10 cellular contexts compared by ENCODE assay signal in genomic region chr20:20362774-20363435, GRCh38. TPM values are rescaled to one million over a fixed set of nuclear protein-coding genes. Genes with fewer than 3 reads are reported as not detected.
DNase-seq lines count a peak whose midpoint lies in the region; ATAC-seq and TF ChIP-seq lines count a peak whose summit lies in the region.
"Had no signal": no experiment of that assay in that cellular context is flagged by ENCODE, and none has a peak within 500 bp of the region (broad histone marks: within the 10 kb centered on the region; RNA-seq: fewer than 3 reads in every experiment).

No MANE protein-coding gene starts in this region.

- peaks cover 63% of the 10 kb centered on the region for H3K27me3 Mint-ChIP-seq in activated CD8-positive, alpha-beta T cell treated with anti-CD3 and anti-CD28 coated beads for 36 hours
- H3K27me3 Mint-ChIP-seq in activated CD8-positive, alpha-beta T cell treated with anti-CD3 and anti-CD28 coated beads, Interleukin-2, amount 10 ng/mL, durations not matched to agents 7 days and 5 days (ENCODE audit: low read depth), result peaks cover 69% of the 10 kb centered on the region
- peaks cover 63 to 74% of the 10 kb centered on the region in 2 donors for H3K27me3 Mint-ChIP-seq in stimulated activated naive B cell treated with anti-CD40 and anti-IgM and Interleukin-4, amounts not matched to agents 10 μg/mL and 1 μg/mL and 100 μg/mL, for 72 hours

- 5% methylated on average over 17 of the region's 17 CpGs for WGBS in body of pancreas, 2 donors

- intact Hi-C loops in activated CD8-positive, alpha-beta T cell treated with anti-CD3 and anti-CD28 coated beads for 36 hours (cut with micrococcal nuclease), result loop anchor here (5.0 to 10.0 kb wide), 2 partner anchors 132 to 204 kb away; no protein-coding TSS in a partner anchor
- intact Hi-C loops in body of pancreas (cut with DNase I), result no loop called here

- peak; percentile 20 for DNase-seq in activated CD8-positive, alpha-beta T cell treated with anti-CD3 and anti-CD28 coated beads for 36 hours
- no peak for DNase-seq in activated CD8-positive, alpha-beta T cell treated with anti-CD3 and anti-CD28 coated beads, Interleukin-2, amount 10 ng/mL, durations not matched to agents 7 days and 5 days
- DNase-seq in NCI-H2196 (lab: John Stamatoyannopoulos, UW; ENCODE audit: unreplicated experiment), result peak; percentile 78
- DNase-seq in ecto neural progenitor cell (ENCODE audit: low spot score), result peak; percentile 72
- DNase-seq in stimulated activated naive B cell treated with anti-CD40 and anti-IgM and Interleukin-4, amounts not matched to agents 10 μg/mL and 1 μg/mL and 100 μg/mL, for 72 hours, result no peak
- DNase-seq in body of pancreas, result no peak
- DNase-seq in coronary artery (ENCODE audit: low spot score), result no peak
- DNase-seq: occipital lobe had no signal

- no peak for TF ChIP-seq CTCF in activated CD8-positive, alpha-beta T cell treated with anti-CD3 and anti-CD28 coated beads for 36 hours (IDR thresholded peaks at IDR 0.05)
- TF ChIP-seq CTCF in body of pancreas (IDR thresholded peaks at IDR 0.05) (no peak), coronary artery (IDR thresholded peaks at IDR 0.05) (no peak)

- ATAC-seq in activated CD8-positive, alpha-beta T cell treated with anti-CD3 and anti-CD28 coated beads for 36 hours, result no peak
- ATAC-seq in activated CD8-positive, alpha-beta T cell treated with anti-CD3 and anti-CD28 coated beads, Interleukin-2, amount 10 ng/mL, durations not matched to agents 7 days and 5 days, result no peak
- ATAC-seq in stimulated activated naive B cell treated with anti-CD40 and anti-IgM and Interleukin-4, amounts not matched to agents 10 μg/mL and 1 μg/mL and 100 μg/mL, for 72 hours (replicated peaks), result peak; percentile 28 to 47
- ATAC-seq in esophagus mucosa (no peak), body of pancreas (no peak)

- POLR2A ChIA-PET in activated CD8-positive, alpha-beta T cell treated with anti-CD3 and anti-CD28 coated beads for 36 hours (lab: Charles Lee), result interaction anchor here (0.6 kb wide), 1 partner anchor 116 kb away, joined by 3 read pairs; no protein-coding TSS in a partner anchor
- POLR2A ChIA-PET in activated CD8-positive, alpha-beta T cell treated with anti-CD3 and anti-CD28 coated beads, Interleukin-2, amount 10 ng/mL, durations not matched to agents 7 days and 5 days (lab: Charles Lee), result no interaction called here

- H3K9me3 Mint-ChIP-seq in activated CD8-positive, alpha-beta T cell treated with anti-CD3 and anti-CD28 coated beads for 36 hours, result no peaks in the 10 kb centered on the region
- H3K9me3 Mint-ChIP-seq in activated CD8-positive, alpha-beta T cell treated with anti-CD3 and anti-CD28 coated beads, Interleukin-2, amount 10 ng/mL, durations not matched to agents 7 days and 5 days (ENCODE audit: insufficient read depth), result no peaks in the 10 kb centered on the region
- no peaks in the 10 kb centered on the region for H3K9me3 Mint-ChIP-seq in stimulated activated naive B cell treated with anti-CD40 and anti-IgM and Interleukin-4, amounts not matched to agents 10 μg/mL and 1 μg/mL and 100 μg/mL, for 72 hours

- TF ChIP-seq POLR2A in body of pancreas (IDR thresholded peaks at IDR 0.05), result peak in 1 of 3 donors; percentile 2

- H3K4me1 Mint-ChIP-seq in activated CD8-positive, alpha-beta T cell treated with anti-CD3 and anti-CD28 coated beads for 36 hours (ENCODE audit: low read depth), result peaks cover 34% of the 10 kb centered on the region
- H3K4me1 Mint-ChIP-seq in activated CD8-positive, alpha-beta T cell treated with anti-CD3 and anti-CD28 coated beads, Interleukin-2, amount 10 ng/mL, durations not matched to agents 7 days and 5 days (ENCODE audit: low read depth), result peaks cover 17% of the 10 kb centered on the region
- peaks cover 35 to 44% of the 10 kb centered on the region in 2 donors for H3K4me1 Mint-ChIP-seq in stimulated activated naive B cell treated with anti-CD40 and anti-IgM and Interleukin-4, amounts not matched to agents 10 μg/mL and 1 μg/mL and 100 μg/mL, for 72 hours

- H3K27ac Mint-ChIP-seq in activated CD8-positive, alpha-beta T cell treated with anti-CD3 and anti-CD28 coated beads for 36 hours, result no peak overlapping the region
- H3K27ac Mint-ChIP-seq in activated CD8-positive, alpha-beta T cell treated with anti-CD3 and anti-CD28 coated beads, Interleukin-2, amount 10 ng/mL, durations not matched to agents 7 days and 5 days, result no peak overlapping the region
- peak overlapping the region; percentile 90 for H3K27ac Mint-ChIP-seq in stimulated activated naive B cell treated with anti-CD40 and anti-IgM and Interleukin-4, amounts not matched to agents 10 μg/mL and 1 μg/mL and 100 μg/mL, for 72 hours

- CTCF ChIA-PET in activated CD8-positive, alpha-beta T cell treated with anti-CD3 and anti-CD28 coated beads for 36 hours (lab: Charles Lee), result no interaction called here
- CTCF ChIA-PET in activated CD8-positive, alpha-beta T cell treated with anti-CD3 and anti-CD28 coated beads, Interleukin-2, amount 10 ng/mL, durations not matched to agents 7 days and 5 days (lab: Charles Lee), result no interaction called here

- H3K27ac ChIP-seq in body of pancreas, result no peak overlapping the region
- no peak overlapping the region for H3K27ac ChIP-seq in coronary artery
- H3K27ac ChIP-seq: cardiac muscle cell had no signal

- peaks cover 32% of the 10 kb centered on the region for H3K4me1 ChIP-seq in body of pancreas

- H3K9me3 ChIP-seq in body of pancreas, result no peaks in the 10 kb centered on the region

- no peaks in the 10 kb centered on the region for H3K36me3 ChIP-seq in body of pancreas (replicated peaks in 1 of 2; ENCODE audit: insufficient read depth in 1 of 2, low read depth in 2 of 2)
- H3K36me3 ChIP-seq: cardiac muscle cell had no signal

- no peaks in the 10 kb centered on the region for H3K36me3 Mint-ChIP-seq in activated CD8-positive, alpha-beta T cell treated with anti-CD3 and anti-CD28 coated beads for 36 hours (ENCODE audit: low read depth)
- no peaks in the 10 kb centered on the region for H3K36me3 Mint-ChIP-seq in activated CD8-positive, alpha-beta T cell treated with anti-CD3 and anti-CD28 coated beads, Interleukin-2, amount 10 ng/mL, durations not matched to agents 7 days and 5 days (ENCODE audit: low read depth)
- H3K36me3 Mint-ChIP-seq in stimulated activated naive B cell treated with anti-CD40 and anti-IgM and Interleukin-4, amounts not matched to agents 10 μg/mL and 1 μg/mL and 100 μg/mL, for 72 hours, result peaks cover 0 to 3% of the 10 kb centered on the region in 2 donors

- H3K4me3 ChIP-seq in body of pancreas, result no peak overlapping the region
- H3K4me3 ChIP-seq in coronary artery, result no peak overlapping the region
- H3K4me3 ChIP-seq: cardiac muscle cell had no signal

- peaks cover 0 to 26% of the 10 kb centered on the region in 2 donors for H3K27me3 ChIP-seq in body of pancreas

- no peak overlapping the region for H3K4me3 Mint-ChIP-seq in activated CD8-positive, alpha-beta T cell treated with anti-CD3 and anti-CD28 coated beads for 36 hours
- no peak overlapping the region for H3K4me3 Mint-ChIP-seq in activated CD8-positive, alpha-beta T cell treated with anti-CD3 and anti-CD28 coated beads, Interleukin-2, amount 10 ng/mL, durations not matched to agents 7 days and 5 days
- peak overlapping the region; percentile 60 to 72 for H3K4me3 Mint-ChIP-seq in stimulated activated naive B cell treated with anti-CD40 and anti-IgM and Interleukin-4, amounts not matched to agents 10 μg/mL and 1 μg/mL and 100 μg/mL, for 72 hours

RNA-seq across cellular contexts. Expression of gene INSM1, which starts 5.0 kb away (rescaled TPM):
- total RNA-seq in activated CD8-positive, alpha-beta T cell treated with anti-CD3 and anti-CD28 coated beads for 36 hours, result under 1 TPM; 0.76 to 0.99 TPM
- total RNA-seq in activated CD8-positive, alpha-beta T cell treated with anti-CD3 and anti-CD28 coated beads, Interleukin-2, amount 10 ng/mL, durations not matched to agents 7 days and 5 days, result not detected
- total RNA-seq in esophagus mucosa (not detected), body of pancreas (1 to 10 TPM; 3.4 to 4.3 TPM)
- total RNA-seq: cardiac muscle cell had no signal

Comparison
In these comparisons a context has a peak if more than half of its experiments do, and no peak if none do; other contexts are left out.
1. DNase-seq: peak in activated CD8-positive, alpha-beta T cell treated with anti-CD3 and anti-CD28 coated beads for 36 hours (single experiment), NCI-H2196 (single experiment) and ecto neural progenitor cell (single experiment); none in activated CD8-positive, alpha-beta T cell treated with anti-CD3 and anti-CD28 coated beads, Interleukin-2, amount 10 ng/mL, durations not matched to agents 7 days and 5 days (single experiment), stimulated activated naive B cell treated with anti-CD40 and anti-IgM and Interleukin-4, amounts not matched to agents 10 μg/mL and 1 μg/mL and 100 μg/mL, for 72 hours (single experiment), body of pancreas (0 of 4) and coronary artery (single experiment).
2. ATAC-seq: peak in stimulated activated naive B cell treated with anti-CD40 and anti-IgM and Interleukin-4, amounts not matched to agents 10 μg/mL and 1 μg/mL and 100 μg/mL, for 72 hours (2 of 2); none in activated CD8-positive, alpha-beta T cell treated with anti-CD3 and anti-CD28 coated beads for 36 hours (single experiment), activated CD8-positive, alpha-beta T cell treated with anti-CD3 and anti-CD28 coated beads, Interleukin-2, amount 10 ng/mL, durations not matched to agents 7 days and 5 days (single experiment), esophagus mucosa (single experiment) and body of pancreas (single experiment).
3. H3K4me3 Mint-ChIP-seq: peak in stimulated activated naive B cell treated with anti-CD40 and anti-IgM and Interleukin-4, amounts not matched to agents 10 μg/mL and 1 μg/mL and 100 μg/mL, for 72 hours (2 of 2); none in activated CD8-positive, alpha-beta T cell treated with anti-CD3 and anti-CD28 coated beads for 36 hours (single experiment) and activated CD8-positive, alpha-beta T cell treated with anti-CD3 and anti-CD28 coated beads, Interleukin-2, amount 10 ng/mL, durations not matched to agents 7 days and 5 days (single experiment).